In the genomic region with DNA sequence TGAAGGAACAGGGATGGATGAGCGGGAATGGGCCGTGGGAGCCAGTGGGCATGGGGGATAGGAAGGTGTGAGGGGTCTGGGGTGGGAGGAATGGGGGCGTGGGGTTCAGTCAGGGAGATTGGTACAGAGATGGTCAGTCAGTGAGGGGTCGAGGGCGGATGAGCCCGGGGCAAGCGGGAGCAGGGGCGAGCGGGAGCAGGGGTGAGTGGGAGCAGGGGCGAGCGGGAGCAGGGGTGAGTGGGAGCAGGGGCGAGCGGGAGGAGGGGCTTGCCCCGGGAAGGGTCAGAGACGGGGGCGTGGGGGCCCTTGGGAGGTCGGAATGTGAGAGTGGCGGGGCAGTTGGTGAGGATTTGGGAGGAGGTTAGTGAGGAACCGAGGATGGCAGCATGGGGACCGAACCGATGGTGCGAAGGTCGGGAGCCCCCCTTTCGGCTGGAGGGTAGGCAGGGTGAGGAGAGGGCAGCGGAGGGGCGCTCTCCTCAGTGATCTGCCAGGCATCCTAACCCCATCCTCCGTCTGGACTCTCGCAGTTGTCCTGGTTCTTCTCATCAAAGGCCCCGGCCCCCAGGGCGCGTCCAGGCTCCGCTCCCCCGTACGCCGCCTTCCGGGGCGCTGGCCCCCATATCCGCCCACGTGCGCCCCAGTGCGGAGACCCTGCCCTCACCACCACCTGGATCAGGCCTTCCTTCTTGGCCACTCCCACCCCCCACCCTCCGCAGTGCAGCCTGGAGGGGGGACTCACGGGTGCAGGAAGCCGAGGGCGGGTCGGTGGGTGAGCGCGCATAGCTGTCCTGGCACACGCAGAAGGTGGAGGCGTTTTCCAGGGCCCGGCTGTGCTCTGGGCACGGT, we compare ENCODE assay signal across 12 cellular contexts. TPM values are rescaled to one million over a fixed set of nuclear protein-coding genes. Genes with fewer than 3 reads are reported as not detected.
A peak's percentile ranks its signal among the peaks of the same experiment; 100 is the strongest.
DNase-seq lines count a peak whose midpoint lies in the region; ATAC-seq and TF ChIP-seq lines count a peak whose summit lies in the region.
"Had no signal": no experiment of that assay in that cellular context is flagged by ENCODE, and none has a peak within 500 bp of the region (broad histone marks: within the 10 kb centered on the region; RNA-seq: fewer than 3 reads in every experiment).

No MANE protein-coding gene starts in this region.

- no peak overlapping the region for H3K4me3 ChIP-seq in SU-DHL-6 (ENCODE audit: insufficient read depth, low read length, poor library complexity, severe bottlenecking)
- H3K4me3 ChIP-seq: MG63, SK-N-MC had no signal

- POLR2A ChIA-PET in activated CD4-positive, alpha-beta T cell treated with anti-CD3 and anti-CD28 coated beads, Interleukin-2, amount 10 ng/mL, durations not matched to agents 7 days and 5 days (lab: Charles Lee), result no interaction called here

- no peaks in the 10 kb centered on the region for H3K9me2 ChIP-seq in SU-DHL-6 (replicated peaks; ENCODE audit: insufficient read depth, low read length)

- peaks cover 9% of the 10 kb centered on the region for H3K4me1 Mint-ChIP-seq in activated CD4-positive, alpha-beta T cell treated with anti-CD3 and anti-CD28 coated beads, Interleukin-2, amount 10 ng/mL, durations not matched to agents 7 days and 5 days
- H3K4me1 Mint-ChIP-seq in glutamatergic neuron (ENCODE audit: low read depth, unreplicated experiment) (no peaks in the 10 kb centered on the region), progenitor cell of endocrine pancreas (ENCODE audit: low read depth) (peaks cover 3% of the 10 kb centered on the region)

- no peaks in the 10 kb centered on the region for H3K36me3 ChIP-seq in SU-DHL-6 (ENCODE audit: low read length)
- H3K36me3 ChIP-seq: cardiac muscle cell, MG63 had no signal

- no peaks in the 10 kb centered on the region for H3K9me3 ChIP-seq in SU-DHL-6 (ENCODE audit: insufficient read depth, low read length)
- H3K9me3 ChIP-seq: MG63 had no signal

- no peaks in the 10 kb centered on the region for H4K20me1 ChIP-seq in SU-DHL-6 (ENCODE audit: low read depth, low read length)

- H3K27me3 Mint-ChIP-seq in activated CD4-positive, alpha-beta T cell treated with anti-CD3 and anti-CD28 coated beads, Interleukin-2, amount 10 ng/mL, durations not matched to agents 7 days and 5 days, result peaks cover 53% of the 10 kb centered on the region
- H3K27me3 Mint-ChIP-seq in glutamatergic neuron (ENCODE audit: unreplicated experiment) (peaks cover 15% of the 10 kb centered on the region), progenitor cell of endocrine pancreas (peaks cover 35% of the 10 kb centered on the region)

- peak overlapping the region; percentile 45 for H3K4me3 Mint-ChIP-seq in activated CD4-positive, alpha-beta T cell treated with anti-CD3 and anti-CD28 coated beads, Interleukin-2, amount 10 ng/mL, durations not matched to agents 7 days and 5 days
- H3K4me3 Mint-ChIP-seq in glutamatergic neuron (ENCODE audit: unreplicated experiment) (peak overlapping the region; percentile 61), progenitor cell of endocrine pancreas (ENCODE audit: low read depth) (peak overlapping the region; percentile 64)

- H3K27ac Mint-ChIP-seq in activated CD4-positive, alpha-beta T cell treated with anti-CD3 and anti-CD28 coated beads, Interleukin-2, amount 10 ng/mL, durations not matched to agents 7 days and 5 days, result no peak overlapping the region
- H3K27ac Mint-ChIP-seq in glutamatergic neuron (ENCODE audit: unreplicated experiment), result no peak overlapping the region
- no peak overlapping the region for H3K27ac Mint-ChIP-seq in progenitor cell of endocrine pancreas

- H3K27me3 ChIP-seq in SU-DHL-6 (ENCODE audit: low read length), result no peaks in the 10 kb centered on the region

- CTCF ChIA-PET in activated CD4-positive, alpha-beta T cell treated with anti-CD3 and anti-CD28 coated beads, Interleukin-2, amount 10 ng/mL, durations not matched to agents 7 days and 5 days (lab: Charles Lee), result interaction anchor here (1.4 kb wide), 1 partner anchor 13 kb away, joined by 4 read pairs; no protein-coding TSS in a partner anchor

- intact Hi-C loops in sciatic nerve (cut with DNase I), result no loop called here

- no peaks in the 10 kb centered on the region for H3K9me3 Mint-ChIP-seq in activated CD4-positive, alpha-beta T cell treated with anti-CD3 and anti-CD28 coated beads, Interleukin-2, amount 10 ng/mL, durations not matched to agents 7 days and 5 days
- H3K9me3 Mint-ChIP-seq in glutamatergic neuron (ENCODE audit: unreplicated experiment), result peaks cover 6% of the 10 kb centered on the region
- no peaks in the 10 kb centered on the region for H3K9me3 Mint-ChIP-seq in progenitor cell of endocrine pancreas (ENCODE audit: low read depth)

- 0 out of 2 replicates have a peak overlapping the region, but pooled peaks have one; percentile 20 for H3K9ac ChIP-seq in SU-DHL-6 (ENCODE audit: low read length)

- H3K27ac ChIP-seq in SU-DHL-6 (ENCODE audit: low read depth, low read length), result no peak overlapping the region
- H3K27ac ChIP-seq: cardiac muscle cell, SK-N-MC had no signal

- no peaks in the 10 kb centered on the region for H3F3A ChIP-seq in SU-DHL-6 (ENCODE audit: insufficient read depth)

- no peaks in the 10 kb centered on the region for H3K79me2 ChIP-seq in SU-DHL-6 (ENCODE audit: insufficient read depth, low read length)

- H3K36me3 Mint-ChIP-seq in activated CD4-positive, alpha-beta T cell treated with anti-CD3 and anti-CD28 coated beads, Interleukin-2, amount 10 ng/mL, durations not matched to agents 7 days and 5 days (ENCODE audit: low read depth), result no peaks in the 10 kb centered on the region
- no peaks in the 10 kb centered on the region for H3K36me3 Mint-ChIP-seq in glutamatergic neuron (ENCODE audit: unreplicated experiment)
- H3K36me3 Mint-ChIP-seq in progenitor cell of endocrine pancreas (ENCODE audit: insufficient read depth), result no peaks in the 10 kb centered on the region

- TF ChIP-seq CTCF in SU-DHL-6 (IDR thresholded peaks at IDR 0.05; ENCODE audit: insufficient read depth, low read length, poor library complexity, severe bottlenecking) (no peak), glutamatergic neuron (IDR thresholded peaks at IDR 0.05; ENCODE audit: partially characterized antibody, unreplicated experiment) (no peak), progenitor cell of endocrine pancreas (IDR thresholded peaks at IDR 0.05; ENCODE audit: unreplicated experiment) (no peak)

- peak overlapping the region; percentile 39 for H3K4me2 ChIP-seq in SU-DHL-6 (ENCODE audit: low read depth, low read length, poor library complexity, severe bottlenecking)

- H2AFZ ChIP-seq in SU-DHL-6 (ENCODE audit: low read depth, low read length, severe bottlenecking), result no peak overlapping the region

- no peak for ATAC-seq in sciatic nerve

- no peak for DNase-seq in activated CD4-positive, alpha-beta T cell treated with anti-CD3 and anti-CD28 coated beads, Interleukin-2, amount 10 ng/mL, durations not matched to agents 7 days and 5 days
- DNase-seq in activated CD4-positive, alpha-beta T cell treated with anti-CD3 and anti-CD28 coated beads, Interleukin-2, amount 50 U/mL, for 4 hours, result no peak
- DNase-seq in glutamatergic neuron (no peak), progenitor cell of endocrine pancreas (ENCODE audit: low spot score, unreplicated experiment) (no peak), sciatic nerve (ENCODE audit: low spot score) (no peak), NCI-H1092 (lab: John Stamatoyannopoulos, UW) (no peak), HuH-7.5 (ENCODE audit: low spot score) (no peak)
- DNase-seq: retina had no signal

RNA-seq across cellular contexts. Expression of a gene that starts 11.2 kb away (rescaled TPM):
- total RNA-seq in activated CD4-positive, alpha-beta T cell treated with anti-CD3 and anti-CD28 coated beads, Interleukin-2, amount 10 ng/mL, durations not matched to agents 7 days and 5 days, result not detected
- 4.8 TPM for total RNA-seq in glutamatergic neuron (ENCODE audit: unreplicated experiment)
- 5.1 and 6.2 TPM in 2 replicates for total RNA-seq in progenitor cell of endocrine pancreas
- total RNA-seq in sciatic nerve, result 1.6 TPM
- total RNA-seq: cardiac muscle cell had no signal

RNA-seq across cellular contexts. Expression of a gene that starts 40.0 kb away (rescaled TPM):
- 1 to 10 TPM; 1.3 to 1.5 TPM for total RNA-seq in activated CD4-positive, alpha-beta T cell treated with anti-CD3 and anti-CD28 coated beads, Interleukin-2, amount 10 ng/mL, durations not matched to agents 7 days and 5 days
- total RNA-seq in glutamatergic neuron (ENCODE audit: unreplicated experiment) (112 TPM), progenitor cell of endocrine pancreas (23.2 and 23.8 TPM in 2 replicates), sciatic nerve (2.3 TPM)

RNA-seq across cellular contexts. Expression of a gene that starts 53.9 kb away (rescaled TPM):
- 10 to 100 TPM; 13.9 to 16.8 TPM for total RNA-seq in activated CD4-positive, alpha-beta T cell treated with anti-CD3 and anti-CD28 coated beads, Interleukin-2, amount 10 ng/mL, durations not matched to agents 7 days and 5 days
- 57.3 TPM for total RNA-seq in glutamatergic neuron (ENCODE audit: unreplicated experiment)
- 43.6 and 43.9 TPM in 2 replicates for total RNA-seq in progenitor cell of endocrine pancreas
- 30.3 TPM for total RNA-seq in sciatic nerve

RNA-seq across cellular contexts. Expression of a gene that starts 54.3 kb away (rescaled TPM):
- 10 to 100 TPM; 12.0 to 13.8 TPM for total RNA-seq in activated CD4-positive, alpha-beta T cell treated with anti-CD3 and anti-CD28 coated beads, Interleukin-2, amount 10 ng/mL, durations not matched to agents 7 days and 5 days
- total RNA-seq in glutamatergic neuron (ENCODE audit: unreplicated experiment), result 14.9 TPM
- total RNA-seq in progenitor cell of endocrine pancreas, result 14.0 and 15.0 TPM in 2 replicates
- 8.1 TPM for total RNA-seq in sciatic nerve
